Comparison of ENCODE assay signal across 18 cellular contexts in genomic region chr17:45904886-45905285, GRCh38. TPM values are rescaled to one million over a fixed set of nuclear protein-coding genes. Genes with fewer than 3 reads are reported as not detected.
"Had no signal": no experiment of that assay in that cellular context is flagged by ENCODE, and none has a peak within 500 bp of the region (broad histone marks: within the 10 kb centered on the region; RNA-seq: fewer than 3 reads in every experiment).

No MANE protein-coding gene starts in this region.

- H3K9me3 Mint-ChIP-seq: activated T-helper 1 cell treated with anti-CD3 and anti-CD28 coated beads, Interleukin-12 subunit alpha, Interleukin-12 subunit beta, Interleukin-2, Interleukin-4 antibody, amounts not matched to agents 30 ng/mL and 10 ng/mL and 1 ng/mL, durations not matched to agents 14 hours and 24 hours and 36 hours; mesothelial cell of epicardium; natural killer cell treated with Interleukin-12 subunit alpha and Interleukin-12 subunit beta and Interleukin-15 and Interleukin-18, amount 100 ng/mL, for 72 hours had no signal

- DNase-seq: activated CD4-positive, alpha-beta T cell treated with anti-CD3 and anti-CD28 coated beads for 36 hours; activated CD4-positive, alpha-beta T cell treated with anti-CD3 and anti-CD28 coated beads, Interleukin-2, amount 50 U/mL, for 48 hours; activated T-cell treated with anti-CD3 and anti-CD28 coated beads for 4 hours; left colon; nucleus accumbens; retina; stimulated activated CD4-positive, alpha-beta T cell treated with anti-CD3 and anti-CD28 coated beads, Interleukin-1b, Interleukin-23, amount 100 ng/mL, for 48 hours; stimulated activated CD8-positive, alpha-beta memory T cell treated with anti-CD3 and anti-CD28 coated beads, Interleukin-4, amount 100 ng/mL, for 48 hours; stimulated activated naive CD4-positive, alpha-beta T cell; T-helper 2 cell; tibial artery had no signal

- H3K27ac ChIP-seq: hepatocyte, tibial artery had no signal

- H3K4me3 Mint-ChIP-seq: activated CD4-positive, alpha-beta T cell treated with anti-CD3 and anti-CD28 coated beads for 36 hours; activated naive CD8-positive, alpha-beta T cell; activated T-helper 1 cell treated with anti-CD3 and anti-CD28 coated beads, Interleukin-12 subunit alpha, Interleukin-12 subunit beta, Interleukin-2, Interleukin-4 antibody, amounts not matched to agents 30 ng/mL and 10 ng/mL and 1 ng/mL, durations not matched to agents 14 hours and 24 hours and 36 hours; mesothelial cell of epicardium; natural killer cell treated with Interleukin-12 subunit alpha and Interleukin-12 subunit beta and Interleukin-15 and Interleukin-18, amount 100 ng/mL, for 72 hours had no signal

- H3K27ac Mint-ChIP-seq: activated CD4-positive, alpha-beta T cell treated with anti-CD3 and anti-CD28 coated beads for 36 hours; activated naive CD8-positive, alpha-beta T cell; activated T-helper 1 cell treated with anti-CD3 and anti-CD28 coated beads, Interleukin-12 subunit alpha, Interleukin-12 subunit beta, Interleukin-2, Interleukin-4 antibody, amounts not matched to agents 30 ng/mL and 10 ng/mL and 1 ng/mL, durations not matched to agents 14 hours and 24 hours and 36 hours; mesothelial cell of epicardium; natural killer cell treated with Interleukin-12 subunit alpha and Interleukin-12 subunit beta and Interleukin-15 and Interleukin-18, amount 100 ng/mL, for 72 hours had no signal

- H3K36me3 Mint-ChIP-seq: activated naive CD8-positive, alpha-beta T cell; mesothelial cell of epicardium; natural killer cell treated with Interleukin-12 subunit alpha and Interleukin-12 subunit beta and Interleukin-15 and Interleukin-18, amount 100 ng/mL, for 72 hours had no signal

- ATAC-seq: activated CD4-positive, alpha-beta T cell treated with anti-CD3 and anti-CD28 coated beads for 36 hours; left colon; natural killer cell treated with Interleukin-12 subunit alpha and Interleukin-12 subunit beta and Interleukin-15 and Interleukin-18, amount 100 ng/mL, for 72 hours had no signal

RNA-seq across cellular contexts. Expression of gene MAPT, which starts 10.5 kb away (rescaled TPM):
- total RNA-seq: dermis microvascular lymphatic vessel endothelial cell, fibroblast of villous mesenchyme had no signal
